ENCODE assay signal across 9 cellular contexts in the genomic region with DNA sequence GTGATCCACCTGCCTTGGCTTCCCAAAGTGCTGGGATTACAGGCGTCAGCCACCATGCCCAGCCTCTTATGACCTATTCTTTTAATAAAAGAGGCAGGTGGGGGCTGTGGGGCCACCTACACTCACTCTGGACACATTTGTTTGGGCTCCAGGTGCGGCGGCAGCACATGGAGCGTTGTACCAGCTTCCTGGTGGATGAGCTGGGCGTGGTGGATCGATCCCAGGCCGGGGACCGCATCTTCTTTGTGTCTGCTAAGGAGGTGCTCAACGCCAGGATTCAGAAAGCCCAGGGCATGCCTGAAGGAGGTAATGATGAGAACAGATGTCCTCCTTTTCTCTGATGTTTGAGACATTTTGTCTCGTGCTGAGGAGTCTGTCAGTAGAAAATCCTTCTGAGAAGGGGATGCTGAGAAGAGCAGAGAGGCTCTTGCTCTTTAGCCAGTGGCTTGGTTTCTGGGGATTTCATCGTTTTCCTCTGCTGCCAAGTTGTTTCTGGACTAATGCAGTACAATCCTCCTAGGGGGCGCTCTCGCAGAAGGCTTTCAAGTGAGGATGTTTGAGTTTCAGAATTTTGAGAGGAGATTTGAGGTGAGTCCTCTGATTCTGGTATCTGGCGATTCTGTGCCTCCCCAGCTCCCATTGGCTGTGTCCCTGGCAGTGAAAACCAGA. TPM values are rescaled to one million over a fixed set of nuclear protein-coding genes. Genes with fewer than 3 reads are reported as not detected.
DNase-seq lines count a peak whose midpoint lies in the region; ATAC-seq and TF ChIP-seq lines count a peak whose summit lies in the region.
"Had no signal": no experiment of that assay in that cellular context is flagged by ENCODE, and none has a peak within 500 bp of the region (broad histone marks: within the 10 kb centered on the region; RNA-seq: fewer than 3 reads in every experiment).

No MANE protein-coding gene starts in this region.

- H3K9me3 Mint-ChIP-seq in CD4-positive, alpha-beta memory T cell: no peaks in the 10 kb centered on the region
- no peaks in the 10 kb centered on the region for H3K9me3 Mint-ChIP-seq in endothelial cell (ENCODE audit: unreplicated experiment)
- H3K9me3 Mint-ChIP-seq: naive thymus-derived CD4-positive, alpha-beta T cell had no signal

- H3K27ac Mint-ChIP-seq in CD4-positive, alpha-beta memory T cell: peak overlapping the region in 1 of 7 donors; percentile 30
- H3K27ac Mint-ChIP-seq in endothelial cell (ENCODE audit: unreplicated experiment): no peak overlapping the region

- no peaks in the 10 kb centered on the region for H3K27me3 Mint-ChIP-seq in CD4-positive, alpha-beta memory T cell
- H3K27me3 Mint-ChIP-seq in endothelial cell (ENCODE audit: unreplicated experiment): peaks cover 2% of the 10 kb centered on the region
- H3K27me3 Mint-ChIP-seq: naive thymus-derived CD4-positive, alpha-beta T cell had no signal

- peaks cover 69% of the 10 kb centered on the region for H3K36me3 ChIP-seq in CD4-positive, alpha-beta memory T cell (ENCODE audit: insufficient read depth, low read length)
- H3K36me3 ChIP-seq in HEK293 (ENCODE audit: control insufficient read depth in 2 of 2, insufficient read depth in 1 of 2, low read length in 2 of 2) (peaks cover 25 to 97% of the 10 kb centered on the region in 2 experiments; a peak in 2 of 3 replicates), ovary (no peaks in the 10 kb centered on the region), aorta (ENCODE audit: control insufficient read depth in 1 of 2, insufficient read depth in 2 of 2, low read length in 1 of 2) (peaks cover 9 to 26% of the 10 kb centered on the region in 2 donors)

- peak in 3 of 5 donors; percentile 12 to 19 (median 18) for DNase-seq in CD4-positive, alpha-beta memory T cell
- peak; percentile 57 for DNase-seq in endothelial cell (ENCODE audit: low spot score)
- peak in 4 of 5 donors; percentile 13 to 62 (median 41) for DNase-seq in ovary
- no peak for DNase-seq in aorta
- no peak for DNase-seq in AG08395 (ENCODE audit: low spot score)

- TF ChIP-seq POLR2A in ovary (IDR thresholded peaks at IDR 0.05): no peak

- H3K27ac ChIP-seq in CD4-positive, alpha-beta memory T cell (ENCODE audit: low read depth, low read length): no peak overlapping the region
- H3K27ac ChIP-seq in HEK293 (ENCODE audit: extremely low read depth, low read depth, low read length): no peak overlapping the region
- H3K27ac ChIP-seq in ovary: no peak overlapping the region
- no peak overlapping the region for H3K27ac ChIP-seq in aorta (ENCODE audit: low read depth in 1 of 2, low read length in 2 of 2)

- no peaks in the 10 kb centered on the region for H3K27me3 ChIP-seq in CD4-positive, alpha-beta memory T cell (ENCODE audit: insufficient read depth, low read length)
- no peaks in the 10 kb centered on the region for H3K27me3 ChIP-seq in ovary
- H3K27me3 ChIP-seq in aorta (ENCODE audit: control insufficient read depth in 1 of 2, insufficient read depth in 2 of 2, low read length in 1 of 2): no peaks in the 10 kb centered on the region

- POLR2A ChIA-PET in CD4-positive, alpha-beta memory T cell (lab: Charles Lee; ENCODE audit: partially characterized antibody): interaction anchor here (1.5 kb wide), 1 partner anchor 93 kb away, joined by 3 read pairs; no protein-coding TSS in a partner anchor
- POLR2A ChIA-PET in HEK293 (lab: Yijun Ruan, JAX): interaction anchor here (1.4 kb wide), 1 partner anchor 18 kb away, joined by 4 read pairs; the partner anchor contains the start of gene MIIP

- H3K36me3 Mint-ChIP-seq in CD4-positive, alpha-beta memory T cell: peaks cover 52 to 80% of the 10 kb centered on the region in 2 donors
- H3K36me3 Mint-ChIP-seq in endothelial cell (ENCODE audit: low read depth, unreplicated experiment): peaks cover 63% of the 10 kb centered on the region

- no peaks in the 10 kb centered on the region for H3K9me3 ChIP-seq in CD4-positive, alpha-beta memory T cell (ENCODE audit: control insufficient read depth in 1 of 2, low read length in 2 of 2)
- H3K9me3 ChIP-seq in HEK293 (ENCODE audit: control insufficient read depth, insufficient read depth, low read depth, low read length): no peaks in the 10 kb centered on the region
- H3K9me3 ChIP-seq in ovary: no peaks in the 10 kb centered on the region
- H3K9me3 ChIP-seq in aorta (ENCODE audit: control insufficient read depth, low read length): no peaks in the 10 kb centered on the region

- H3K4me3 ChIP-seq in CD4-positive, alpha-beta memory T cell (ENCODE audit: low read length in 2 of 2): no peak overlapping the region
- H3K4me3 ChIP-seq in HEK293 (ENCODE audit: low read depth, low read length) (no peak overlapping the region), WI38 (ENCODE audit: low read depth, low read length) (no peak overlapping the region), ovary (no peak overlapping the region), aorta (ENCODE audit: low read length in 2 of 2) (no peak overlapping the region)

- CTCF ChIA-PET in CD4-positive, alpha-beta memory T cell (lab: Charles Lee; ENCODE audit: partially characterized antibody): interaction anchor here (1.2 to 1.9 kb wide), 3 partner anchors 10 to 77 kb away, joined by 3 to 7 read pairs (median 6); partner anchors contain the start of gene MIIP
- CTCF ChIA-PET in HEK293 (lab: Yijun Ruan, JAX): interaction anchor here (0.7 to 1.1 kb wide), 3 partner anchors 12 to 80 kb away, joined by 3 read pairs; no protein-coding TSS in a partner anchor

- 68 to 73% (median 70%) methylated on average over 14 of the region's 14 CpGs for WGBS in ovary, 3 donors
- WGBS in aorta, 2 donors: 75 to 77% methylated on average over 14 of the region's 14 CpGs

- no peaks in the 10 kb centered on the region for H3K4me1 ChIP-seq in CD4-positive, alpha-beta memory T cell (ENCODE audit: insufficient read depth, low read length)
- no peaks in the 10 kb centered on the region for H3K4me1 ChIP-seq in HEK293 (ENCODE audit: control insufficient read depth, insufficient read depth, low read length)
- no peaks in the 10 kb centered on the region for H3K4me1 ChIP-seq in ovary (ENCODE audit: insufficient read depth)
- no peaks in the 10 kb centered on the region for H3K4me1 ChIP-seq in aorta (ENCODE audit: control insufficient read depth in 1 of 2, insufficient read depth in 2 of 2, low read length in 2 of 2)

- intact Hi-C loops in CD4-positive, alpha-beta memory T cell (cut with micrococcal nuclease): no loop called here
- intact Hi-C loops in ovary (cut with DNase I): no loop called here
- intact Hi-C loops in aorta (cut with DNase I): no loop called here

- TF ChIP-seq CTCF in HEK293 (tag by site-specific recombination; IDR thresholded peaks at IDR 0.05) (peak; percentile 48; the same call in 1 of the 2 replicates), WI38 (IDR thresholded peaks at IDR 0.05; ENCODE audit: low read depth, low read length) (peak; percentile 52), endothelial cell (IDR thresholded peaks at IDR 0.05; ENCODE audit: unreplicated experiment) (peak; percentile 53), ovary (IDR thresholded peaks at IDR 0.05) (peak in 1 of 3 donors; percentile 23)

- ATAC-seq in aorta (ENCODE audit: low FRiP score) (no peak), GM19455 (IDR thresholded peaks at IDR 0.05; ENCODE audit: unreplicated experiment) (no peak)
- ATAC-seq: naive thymus-derived CD4-positive, alpha-beta T cell had no signal

- H3K4me3 Mint-ChIP-seq in CD4-positive, alpha-beta memory T cell: no peak overlapping the region
- H3K4me3 Mint-ChIP-seq in endothelial cell (ENCODE audit: unreplicated experiment): no peak overlapping the region
- H3K4me3 Mint-ChIP-seq: naive thymus-derived CD4-positive, alpha-beta T cell had no signal

- TF ChIP-seq EP300 in ovary (IDR thresholded peaks at IDR 0.05): no peak

- no peaks in the 10 kb centered on the region for H3K4me1 Mint-ChIP-seq in CD4-positive, alpha-beta memory T cell
- H3K4me1 Mint-ChIP-seq in endothelial cell (ENCODE audit: unreplicated experiment): peaks cover 3% of the 10 kb centered on the region

TF ChIP-seq in HEK293, 187 proteins besides CTCF, POLR2A, EP300 and RAD21 (continues in another document):
- TF ChIP-seq ZNF324 (tag by site-specific recombination; IDR thresholded peaks at IDR 0.05): no peak
- TF ChIP-seq, protein P1, sequence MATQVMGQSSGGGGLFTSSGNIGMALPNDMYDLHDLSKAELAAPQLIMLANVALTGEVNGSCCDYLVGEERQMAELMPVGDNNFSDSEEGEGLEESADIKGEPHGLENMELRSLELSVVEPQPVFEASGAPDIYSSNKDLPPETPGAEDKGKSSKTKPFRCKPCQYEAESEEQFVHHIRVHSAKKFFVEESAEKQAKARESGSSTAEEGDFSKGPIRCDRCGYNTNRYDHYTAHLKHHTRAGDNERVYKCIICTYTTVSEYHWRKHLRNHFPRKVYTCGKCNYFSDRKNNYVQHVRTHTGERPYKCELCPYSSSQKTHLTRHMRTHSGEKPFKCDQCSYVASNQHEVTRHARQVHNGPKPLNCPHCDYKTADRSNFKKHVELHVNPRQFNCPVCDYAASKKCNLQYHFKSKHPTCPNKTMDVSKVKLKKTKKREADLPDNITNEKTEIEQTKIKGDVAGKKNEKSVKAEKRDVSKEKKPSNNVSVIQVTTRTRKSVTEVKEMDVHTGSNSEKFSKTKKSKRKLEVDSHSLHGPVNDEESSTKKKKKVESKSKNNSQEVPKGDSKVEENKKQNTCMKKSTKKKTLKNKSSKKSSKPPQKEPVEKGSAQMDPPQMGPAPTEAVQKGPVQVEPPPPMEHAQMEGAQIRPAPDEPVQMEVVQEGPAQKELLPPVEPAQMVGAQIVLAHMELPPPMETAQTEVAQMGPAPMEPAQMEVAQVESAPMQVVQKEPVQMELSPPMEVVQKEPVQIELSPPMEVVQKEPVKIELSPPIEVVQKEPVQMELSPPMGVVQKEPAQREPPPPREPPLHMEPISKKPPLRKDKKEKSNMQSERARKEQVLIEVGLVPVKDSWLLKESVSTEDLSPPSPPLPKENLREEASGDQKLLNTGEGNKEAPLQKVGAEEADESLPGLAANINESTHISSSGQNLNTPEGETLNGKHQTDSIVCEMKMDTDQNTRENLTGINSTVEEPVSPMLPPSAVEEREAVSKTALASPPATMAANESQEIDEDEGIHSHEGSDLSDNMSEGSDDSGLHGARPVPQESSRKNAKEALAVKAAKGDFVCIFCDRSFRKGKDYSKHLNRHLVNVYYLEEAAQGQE (tag by site-specific recombination; IDR thresholded peaks at IDR 0.05): no peak
- no peak for TF ChIP-seq HOXA7 (CRISPR knock-in tag; IDR thresholded peaks at IDR 0.05; ENCODE audit: borderline replicate concordance)

RNA-seq across cellular contexts. Expression of gene MIIP, which starts 17.9 kb away (rescaled TPM):
- 10 to 100 TPM; 34.7 to 35.6 TPM for total RNA-seq in CD4-positive, alpha-beta memory T cell
- polyA plus RNA-seq in CD4-positive, alpha-beta memory T cell: 10 to 100 TPM; 26.4 to 27.0 TPM
- total RNA-seq in endothelial cell (ENCODE audit: unreplicated experiment) (49.9 TPM), ovary (10 to 100 TPM; 32.3 to 59.0 (median 36.4) TPM), aorta (10 to 100 TPM; 19.5 to 25.4 TPM)
- polyA plus RNA-seq in ovary (10 to 100 TPM in 1 of 2 donors, 1 to 10 TPM in 1; 3.3 to 42.8 TPM), aorta (100 to 1,000 TPM in 1 of 2 donors, 10 to 100 TPM in 1; 16.3 to 132 TPM)

RNA-seq across cellular contexts. Expression of gene MFN2, which starts 21.1 kb away (rescaled TPM):
- total RNA-seq in CD4-positive, alpha-beta memory T cell: 10 to 100 TPM; 44.0 to 53.7 TPM
- polyA plus RNA-seq in CD4-positive, alpha-beta memory T cell: 10 to 100 TPM; 29.0 to 29.5 TPM
- total RNA-seq in endothelial cell (ENCODE audit: unreplicated experiment) (59.4 TPM), ovary (10 to 100 TPM; 27.8 to 67.8 (median 55.8) TPM), aorta (10 to 100 TPM; 57.1 TPM)
- polyA plus RNA-seq in ovary (10 to 100 TPM; 29.7 to 77.0 TPM), aorta (10 to 100 TPM; 22.4 to 33.3 TPM)

Comparison
In these comparisons a context has a peak if more than half of its experiments do, and no peak if none do; other contexts are left out.
1. DNase-seq: peak in CD4-positive, alpha-beta memory T cell (3 of 5), endothelial cell (single experiment) and ovary (4 of 5); none in aorta (0 of 2) and AG08395 (single experiment).